ENCODE assay signal across 15 cellular contexts in genomic region chr2:218357194-218358177, GRCh38. TPM values are rescaled to one million over a fixed set of nuclear protein-coding genes. Genes with fewer than 3 reads are reported as not detected.
DNase-seq lines count a peak whose midpoint lies in the region; ATAC-seq and TF ChIP-seq lines count a peak whose summit lies in the region.
"Had no signal": no experiment of that assay in that cellular context is flagged by ENCODE, and none has a peak within 500 bp of the region (broad histone marks: within the 10 kb centered on the region; RNA-seq: fewer than 3 reads in every experiment).

No MANE protein-coding gene starts in this region.

- H3K9me3 ChIP-seq in cardiac muscle cell (ENCODE audit: low read depth) (no peaks in the 10 kb centered on the region), aorta (ENCODE audit: control insufficient read depth, low read length) (no peaks in the 10 kb centered on the region)
- H3K9me3 ChIP-seq: gastroesophageal sphincter, tibial artery had no signal

- H3K36me3 ChIP-seq in cardiac muscle cell (no peaks in the 10 kb centered on the region), aorta (ENCODE audit: control insufficient read depth in 1 of 2, insufficient read depth in 2 of 2, low read length in 1 of 2) (no peaks in the 10 kb centered on the region)
- H3K36me3 ChIP-seq: gastroesophageal sphincter, tibial artery had no signal

- WGBS in aorta, 2 donors: 49 to 58% methylated on average over 19 of the region's 19 CpGs

- intact Hi-C loops in left cardiac atrium (cut with DNase I): loop anchor here (2.0 to 5.0 kb wide), 2 partner anchors 55 to 57 kb away; no protein-coding TSS in a partner anchor
- intact Hi-C loops in aorta (cut with DNase I): loop anchor here in 1 of 2 donors (2.0 kb wide), 1 partner anchor 57 kb away; no protein-coding TSS in a partner anchor

- ATAC-seq in left cardiac atrium (no peak), aorta (ENCODE audit: low FRiP score) (peak; percentile 21), GM18520 (IDR thresholded peaks at IDR 0.05; ENCODE audit: unreplicated experiment) (no peak)

- peaks cover 11% of the 10 kb centered on the region for H3K4me1 Mint-ChIP-seq in brain
- H3K4me1 Mint-ChIP-seq in nephron: peaks cover 17% of the 10 kb centered on the region

- H3K36me3 Mint-ChIP-seq in brain (no peaks in the 10 kb centered on the region), nephron (ENCODE audit: low read depth) (no peaks in the 10 kb centered on the region)

- H3K27ac ChIP-seq in cardiac muscle cell: peak overlapping the region; percentile 68
- no peak overlapping the region for H3K27ac ChIP-seq in aorta (ENCODE audit: low read depth in 1 of 2, low read length in 2 of 2)
- H3K27ac ChIP-seq: gastroesophageal sphincter, KMS-11, tibial artery had no signal

- H3K27ac Mint-ChIP-seq in brain (peak overlapping the region in 3 of 5 experiments; percentile 6 to 82 (median 50)), nephron (peak overlapping the region; percentile 82 to 97 (median 97))

- no peak overlapping the region for H3K4me3 ChIP-seq in cardiac muscle cell
- no peak overlapping the region for H3K4me3 ChIP-seq in aorta (ENCODE audit: low read length in 2 of 2)
- H3K4me3 ChIP-seq: gastroesophageal sphincter, tibial artery had no signal

- peaks cover 0 to 3% (median 0%) of the 10 kb centered on the region in 5 experiments for H3K9me3 Mint-ChIP-seq in brain
- H3K9me3 Mint-ChIP-seq in nephron: peaks cover 4% of the 10 kb centered on the region
- H3K9me3 Mint-ChIP-seq: effector memory CD8-positive, alpha-beta T cell had no signal

- H3K27me3 Mint-ChIP-seq in brain: peaks cover 3% of the 10 kb centered on the region
- peaks cover 5% of the 10 kb centered on the region for H3K27me3 Mint-ChIP-seq in nephron (ENCODE audit: low read depth)
- H3K27me3 Mint-ChIP-seq: naive thymus-derived CD8-positive, alpha-beta T cell had no signal

- DNase-seq in cardiac muscle cell (ENCODE audit: low read depth in 1 of 2, low spot score in 1 of 2): no peak
- no peak for DNase-seq in left cardiac atrium
- DNase-seq in aorta: no peak
- no peak for DNase-seq in NCI-H526 treated with DMSO at 0.1 percent for 48 hours (lab: John Stamatoyannopoulos, UW)
- no peak for DNase-seq in midbrain (lab: John Stamatoyannopoulos, UW)
- DNase-seq: NCI-H187 had no signal

- peak overlapping the region in 3 of 5 experiments; percentile 48 to 71 (median 53) for H3K4me3 Mint-ChIP-seq in brain
- peak overlapping the region; percentile 64 to 77 (median 77) for H3K4me3 Mint-ChIP-seq in nephron
- H3K4me3 Mint-ChIP-seq: effector memory CD8-positive, alpha-beta T cell; naive thymus-derived CD8-positive, alpha-beta T cell had no signal

- H3K27me3 ChIP-seq in cardiac muscle cell (no peaks in the 10 kb centered on the region), aorta (ENCODE audit: control insufficient read depth in 1 of 2, insufficient read depth in 2 of 2, low read length in 1 of 2) (no peaks in the 10 kb centered on the region)
- H3K27me3 ChIP-seq: gastroesophageal sphincter, tibial artery had no signal

- H3K4me1 ChIP-seq in cardiac muscle cell (ENCODE audit: low read depth) (peaks cover 18% of the 10 kb centered on the region), aorta (ENCODE audit: control insufficient read depth in 1 of 2, insufficient read depth in 2 of 2, low read length in 2 of 2) (no peaks in the 10 kb centered on the region)

- no peak for TF ChIP-seq CTCF in cardiac muscle cell (IDR thresholded peaks at IDR 0.05; ENCODE audit: low read depth, low read length)
- TF ChIP-seq CTCF in brain (conservative IDR thresholded peaks at IDR 0.05): no peak
- no peak for TF ChIP-seq CTCF in nephron (IDR thresholded peaks at IDR 0.05; ENCODE audit: unreplicated experiment in 3 of 3)

RNA-seq across cellular contexts. Expression of gene CATIP, which starts 0.8 kb away (rescaled TPM):
- total RNA-seq in cardiac muscle cell (2.0 and 5.5 TPM in 2 replicates), left cardiac atrium (not detected), aorta (not detected)
- polyA plus RNA-seq in cardiac muscle cell (1.2 and 5.0 TPM in 2 replicates), brain (ENCODE audit: insufficient read depth, low read depth, low replicate concordance) (not detected), aorta (under 1 TPM; 0.03 to 0.50 TPM)
- total RNA-seq: A673; gastroesophageal sphincter; naive thymus-derived CD8-positive, alpha-beta T cell had no signal
- polyA plus RNA-seq: naive thymus-derived CD8-positive, alpha-beta T cell had no signal

RNA-seq across cellular contexts. Expression of gene SLC11A1, which starts 24.6 kb away (rescaled TPM):
- total RNA-seq in cardiac muscle cell: 0.25 and 0.63 TPM in 2 replicates
- 0.81 and 1.1 TPM in 2 replicates for polyA plus RNA-seq in cardiac muscle cell
- total RNA-seq in left cardiac atrium: 10 to 100 TPM in 1 of 2 donors, 1 to 10 TPM in 1; 8.5 to 16.1 TPM
- 1.7 TPM for polyA plus RNA-seq in brain (ENCODE audit: insufficient read depth, low read depth, low replicate concordance)
- total RNA-seq in aorta: 10 to 100 TPM; 40.1 to 56.1 TPM
- 1 to 10 TPM; 1.9 to 4.1 TPM for polyA plus RNA-seq in aorta

RNA-seq across cellular contexts. Expression of gene CTDSP1, which starts 42.2 kb away (rescaled TPM):
- 147 and 179 TPM in 2 replicates for total RNA-seq in cardiac muscle cell
- polyA plus RNA-seq in cardiac muscle cell: 22.6 and 35.5 TPM in 2 replicates
- total RNA-seq in left cardiac atrium: 100 to 1,000 TPM; 101 to 106 TPM
- 44.4 TPM for polyA plus RNA-seq in brain (ENCODE audit: insufficient read depth, low read depth, low replicate concordance)
- 100 to 1,000 TPM; 141 to 162 TPM for total RNA-seq in aorta
- 100 to 1,000 TPM in 1 of 2 donors, 10 to 100 TPM in 1; 61.6 to 137 TPM for polyA plus RNA-seq in aorta
